Comparison of ENCODE assay signal across 10 cellular contexts in genomic region chr20:39829713-39830112, GRCh38.
DNase-seq lines count a peak whose midpoint lies in the region; ATAC-seq and TF ChIP-seq lines count a peak whose summit lies in the region.
"Had no signal": no experiment of that assay in that cellular context is flagged by ENCODE, and none has a peak within 500 bp of the region (broad histone marks: within the 10 kb centered on the region; RNA-seq: fewer than 3 reads in every experiment).

No MANE protein-coding gene starts in this region.

- 26% methylated on average over 3 of the region's 3 CpGs for WGBS in prostate gland

- H3K4me3 ChIP-seq in A673 (ENCODE audit: low read depth, low read length, poor library complexity, severe bottlenecking) (no peak overlapping the region), NB4 (ENCODE audit: low read depth, low read length) (no peak overlapping the region), prostate gland (no peak overlapping the region)

- TF ChIP-seq POLR2A in NB4 (IDR thresholded peaks at IDR 0.05; ENCODE audit: extremely low read depth, insufficient read length) (no peak), prostate gland (IDR thresholded peaks at IDR 0.05) (no peak)

- H3K9me3 Mint-ChIP-seq in activated naive CD4-positive, alpha-beta T cell treated with anti-CD3 and anti-CD28 coated beads, Interleukin-2, amount 10 ng/mL, durations not matched to agents 7 days and 5 days, result no peaks in the 10 kb centered on the region
- H3K9me3 Mint-ChIP-seq: H9 had no signal

- H3K4me1 ChIP-seq in A673 (ENCODE audit: insufficient read depth, low read length, poor library complexity, severe bottlenecking) (peaks cover 16% of the 10 kb centered on the region), prostate gland (replicated peaks) (no peaks in the 10 kb centered on the region)

- CTCF ChIA-PET in A673 (lab: Charles Lee), result interaction anchor here (0.6 to 1.2 kb wide), 3 partner anchors 44 to 1133 kb away, joined by 3 to 11 read pairs (median 9); no protein-coding TSS in a partner anchor
- CTCF ChIA-PET in activated naive CD4-positive, alpha-beta T cell treated with anti-CD3 and anti-CD28 coated beads, Interleukin-2, amount 10 ng/mL, durations not matched to agents 7 days and 5 days (lab: Charles Lee), result no interaction called here

- H3K4me1 Mint-ChIP-seq in activated naive CD4-positive, alpha-beta T cell treated with anti-CD3 and anti-CD28 coated beads, Interleukin-2, amount 10 ng/mL, durations not matched to agents 7 days and 5 days, result no peaks in the 10 kb centered on the region

- DNase-seq in A673 (ENCODE audit: low spot score) (peak; percentile 37), GM19238 (ENCODE audit: insufficient read length, low spot score) (peak; percentile 39), NB4 (ENCODE audit: low read depth) (peak; percentile 11), prostate gland (ENCODE audit: low spot score) (no peak)
- DNase-seq in stimulated activated CD4-positive, alpha-beta T cell treated with anti-CD3 and anti-CD28 coated beads, Interleukin-2, amount 100 ng/mL, for 48 hours, result no peak
- no peak for DNase-seq in activated naive CD4-positive, alpha-beta T cell treated with anti-CD3 and anti-CD28 coated beads, Interleukin-2, amount 10 ng/mL, durations not matched to agents 7 days and 5 days
- DNase-seq: activated CD4-positive, alpha-beta T cell treated with anti-CD3 and anti-CD28 coated beads, Interleukin-2, amount 50 U/mL, for 4 hours had no signal

- TF ChIP-seq CTCF in A673 (conservative IDR thresholded peaks at IDR 0.05; ENCODE audit: low read depth, low read length) (no peak), NB4 (IDR thresholded peaks at IDR 0.05; ENCODE audit: low read depth, low read length) (no peak), prostate gland (IDR thresholded peaks at IDR 0.05) (no peak)

- no TSS peak for BruUV-seq in A673 (replicated peaks; lab: Mats Ljungman, UMichigan)

- no peaks in the 10 kb centered on the region for H3K36me3 Mint-ChIP-seq in activated naive CD4-positive, alpha-beta T cell treated with anti-CD3 and anti-CD28 coated beads, Interleukin-2, amount 10 ng/mL, durations not matched to agents 7 days and 5 days

- H3K27me3 ChIP-seq in A673 (replicated peaks; ENCODE audit: insufficient read depth, low read depth, low read length, poor library complexity), result no peaks in the 10 kb centered on the region
- no peaks in the 10 kb centered on the region for H3K27me3 ChIP-seq in prostate gland (replicated peaks; ENCODE audit: insufficient read depth)

- POLR2A ChIA-PET in A673 (lab: Charles Lee; ENCODE audit: low non-redundant PET), result interaction anchor here (0.6 to 0.7 kb wide), 3 partner anchors 37 to 860 kb away, joined by 3 read pairs; no protein-coding TSS in a partner anchor

- peak; percentile 86 for ATAC-seq in HG02852 (IDR thresholded peaks at IDR 0.05; ENCODE audit: unreplicated experiment)
- no peak for ATAC-seq in esophagus mucosa

- H3K27me3 Mint-ChIP-seq in activated naive CD4-positive, alpha-beta T cell treated with anti-CD3 and anti-CD28 coated beads, Interleukin-2, amount 10 ng/mL, durations not matched to agents 7 days and 5 days, result no peaks in the 10 kb centered on the region

- intact Hi-C loops in A673 (cut with micrococcal nuclease; ENCODE audit: unreplicated experiment), result loop anchor here (5.0 to 10.0 kb wide), 2 partner anchors 43 to 855 kb away; partner anchors contain the start of gene MAFB
- intact Hi-C loops in prostate gland (cut with DNase I), result no loop called here

- no peak overlapping the region for H3K27ac Mint-ChIP-seq in activated naive CD4-positive, alpha-beta T cell treated with anti-CD3 and anti-CD28 coated beads, Interleukin-2, amount 10 ng/mL, durations not matched to agents 7 days and 5 days
- H3K27ac Mint-ChIP-seq: H9 had no signal

- H3K4me3 Mint-ChIP-seq in activated naive CD4-positive, alpha-beta T cell treated with anti-CD3 and anti-CD28 coated beads, Interleukin-2, amount 10 ng/mL, durations not matched to agents 7 days and 5 days, result no peak overlapping the region
- H3K4me3 Mint-ChIP-seq: H9 had no signal

- H3K36me3 ChIP-seq in A673 (ENCODE audit: insufficient read depth, low read length, poor library complexity, severe bottlenecking), result no peaks in the 10 kb centered on the region
- no peaks in the 10 kb centered on the region for H3K36me3 ChIP-seq in prostate gland

- no peaks in the 10 kb centered on the region for H3K9me3 ChIP-seq in A673 (ENCODE audit: low read depth, low read length, poor library complexity, severe bottlenecking)
- H3K9me3 ChIP-seq in prostate gland, result no peaks in the 10 kb centered on the region

- H3K27ac ChIP-seq in A673 (ENCODE audit: low read depth, low read length, poor library complexity, severe bottlenecking) (no peak overlapping the region), prostate gland (no peak overlapping the region)

Comparison
In these comparisons a context has a peak if more than half of its experiments do, and no peak if none do; other contexts are left out.
1. DNase-seq: peak in A673 (single experiment), GM19238 (single experiment) and NB4 (single experiment); none in prostate gland (single experiment), stimulated activated CD4-positive, alpha-beta T cell treated with anti-CD3 and anti-CD28 coated beads, Interleukin-2, amount 100 ng/mL, for 48 hours (0 of 2) and activated naive CD4-positive, alpha-beta T cell treated with anti-CD3 and anti-CD28 coated beads, Interleukin-2, amount 10 ng/mL, durations not matched to agents 7 days and 5 days (single experiment).